ENCODE assay signal across 8 cellular contexts in the genomic region with DNA sequence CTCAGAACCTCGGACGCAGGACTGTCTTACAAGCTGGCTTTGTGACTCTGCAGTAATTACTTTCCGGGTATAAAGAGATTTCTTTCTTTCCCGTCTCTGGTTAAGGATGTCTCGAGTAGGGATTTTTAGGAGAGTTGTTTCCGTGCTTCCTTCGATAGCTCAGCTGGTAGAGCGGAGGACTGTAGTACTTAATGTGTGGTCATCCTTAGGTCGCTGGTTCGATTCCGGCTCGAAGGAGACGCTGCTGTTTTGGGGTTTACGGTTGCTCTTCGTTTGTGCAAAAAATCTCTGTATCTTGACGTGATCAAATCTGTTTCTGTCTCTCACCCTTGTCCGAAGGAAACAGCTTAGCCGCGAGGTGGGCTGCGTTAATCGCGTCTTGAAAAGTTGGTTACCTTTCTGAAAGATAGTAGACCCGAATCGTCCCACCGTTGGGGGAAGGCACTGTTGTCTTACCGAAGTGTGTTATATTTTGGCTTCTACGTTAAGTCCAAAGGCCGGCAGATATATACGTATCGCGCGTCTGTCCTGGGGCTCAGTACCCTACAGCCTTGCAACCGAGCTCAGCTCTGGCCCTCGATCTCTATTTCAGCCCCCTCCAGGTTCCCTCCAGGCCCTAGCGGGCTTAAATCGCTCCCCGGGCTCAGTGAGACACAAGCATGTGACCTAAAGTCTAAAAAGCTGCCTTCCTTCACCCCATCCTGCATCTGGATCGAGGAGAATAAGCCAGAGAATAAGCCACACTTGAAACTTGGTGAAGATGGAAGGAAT. TPM values are rescaled to one million over a fixed set of nuclear protein-coding genes. Genes with fewer than 3 reads are reported as not detected.
DNase-seq lines count a peak whose midpoint lies in the region; ATAC-seq and TF ChIP-seq lines count a peak whose summit lies in the region.

No MANE protein-coding gene starts in this region.

- H3K9me3 ChIP-seq in ectodermal cell (ENCODE audit: control insufficient read depth, low read length), result no peaks in the 10 kb centered on the region
- no peaks in the 10 kb centered on the region for H3K9me3 ChIP-seq in lower lobe of right lung

- TF ChIP-seq CTCF in lower lobe of right lung (IDR thresholded peaks at IDR 0.05), result no peak

- peak overlapping the region; percentile 87 for H3K27ac ChIP-seq in ectodermal cell (ENCODE audit: insufficient read depth, low read depth, low read length, poor library complexity, severe bottlenecking)
- peak overlapping the region; percentile 100 for H3K27ac ChIP-seq in lower lobe of right lung

- WGBS in ectodermal cell, 2 experiments, result 0% methylated on average over 37 to 38 of the region's 38 CpGs

- peaks cover 4% of the 10 kb centered on the region for H3K4me1 ChIP-seq in ectodermal cell (ENCODE audit: control insufficient read depth, insufficient read depth, low read length)
- H3K4me1 ChIP-seq in lower lobe of right lung, result peaks cover 49% of the 10 kb centered on the region

- H3K4me3 ChIP-seq in ectodermal cell (ENCODE audit: insufficient read depth, low read depth, low read length) (peak overlapping the region; percentile 99), lower lobe of right lung (peak overlapping the region; percentile 81)

- no peaks in the 10 kb centered on the region for H3K36me3 ChIP-seq in ectodermal cell (ENCODE audit: control insufficient read depth, insufficient read depth, low read length)
- H3K36me3 ChIP-seq in lower lobe of right lung, result peaks cover 2% of the 10 kb centered on the region

- DNase-seq in NK-92 treated with Interleukin-12 subunit alpha and Interleukin-12 subunit beta, amount 100 ng/mL, for 24 hours (lab: John Stamatoyannopoulos, UW), result peak; percentile 59
- DNase-seq in NK-92 (lab: John Stamatoyannopoulos, UW; ENCODE audit: unreplicated experiment) (no peak), NCI-H460 (ENCODE audit: extremely low read depth, low read depth) (peak; percentile 93), lower lobe of right lung (peak; percentile 75)
- peak; percentile 76 for DNase-seq in activated CD4-positive, alpha-beta T cell treated with anti-CD3 and anti-CD28 coated beads, Interleukin-2, amount 50 U/mL, for 1 hour
- DNase-seq in stimulated activated CD4-positive, alpha-beta T cell treated with anti-CD3 and anti-CD28 coated beads, TNF-alpha, amount 100 ng/mL, for 1 hour (ENCODE audit: low read depth in 3 of 3, low spot score in 1 of 3), result peak; percentile 47 to 67 (median 61)

- H3K27me3 ChIP-seq in ectodermal cell (ENCODE audit: control insufficient read depth, insufficient read depth, low read length, poor library complexity, severe bottlenecking) (peaks cover 9% of the 10 kb centered on the region), lower lobe of right lung (ENCODE audit: low read depth) (no peaks in the 10 kb centered on the region)

- intact Hi-C loops in lower lobe of right lung (cut with DNase I), result no loop called here

- peak; percentile 21 for ATAC-seq in HG03045 (IDR thresholded peaks at IDR 0.05; ENCODE audit: unreplicated experiment)
- peak; percentile 74 to 75 for ATAC-seq in lower lobe of right lung

RNA-seq across cellular contexts. Expression of a gene that starts 1.1 kb away (rescaled TPM):
- 22.9 and 36.7 TPM in 2 replicates for total RNA-seq in NCI-H460 (2014; rRNA removed; shearing (Covaris generic))
- polyA plus RNA-seq in NCI-H460 (2014; cell fraction: nucleus; rRNA removed), result 12.5 and 27.7 TPM in 2 replicates
- not detected for polyA plus RNA-seq in ectodermal cell (2013, experiment 1 of 4)
- polyA plus RNA-seq in ectodermal cell (2013, experiment 2 of 4), result 0.59 TPM
- polyA plus RNA-seq in ectodermal cell (2013, experiment 3 of 4), result 1.5 TPM
- polyA plus RNA-seq in ectodermal cell (2013, experiment 4 of 4), result 0.57 TPM
- total RNA-seq in lower lobe of right lung, result 41.0 TPM

RNA-seq across cellular contexts. Expression of a gene that starts 5.3 kb away (rescaled TPM):
- 12.5 and 14.7 TPM in 2 replicates for total RNA-seq in NCI-H460 (2014; rRNA removed; shearing (Covaris generic))
- 5.8 and 8.5 TPM in 2 replicates for polyA plus RNA-seq in NCI-H460 (2014; cell fraction: nucleus; rRNA removed)
- 0.59 TPM for polyA plus RNA-seq in ectodermal cell (2013, experiment 1 of 4)
- polyA plus RNA-seq in ectodermal cell (2013, experiment 2 of 4), result 0.50 TPM
- 1.5 TPM for polyA plus RNA-seq in ectodermal cell (2013, experiment 3 of 4)
- polyA plus RNA-seq in ectodermal cell (2013, experiment 4 of 4), result 1.3 TPM
- total RNA-seq in lower lobe of right lung, result 29.3 TPM

RNA-seq across cellular contexts. Expression of a gene that starts 41.8 kb away (rescaled TPM):
- total RNA-seq in NCI-H460 (2014; rRNA removed; shearing (Covaris generic)), result not detected in 2 replicates
- not detected in 2 replicates for polyA plus RNA-seq in NCI-H460 (2014; cell fraction: nucleus; rRNA removed)
- not detected for polyA plus RNA-seq in ectodermal cell (2013, experiment 1 of 4)
- polyA plus RNA-seq in ectodermal cell (2013, experiment 2 of 4), result not detected
- polyA plus RNA-seq in ectodermal cell (2013, experiment 3 of 4), result not detected
- polyA plus RNA-seq in ectodermal cell (2013, experiment 4 of 4), result not detected
- total RNA-seq in lower lobe of right lung, result not detected
